In the genomic region with DNA sequence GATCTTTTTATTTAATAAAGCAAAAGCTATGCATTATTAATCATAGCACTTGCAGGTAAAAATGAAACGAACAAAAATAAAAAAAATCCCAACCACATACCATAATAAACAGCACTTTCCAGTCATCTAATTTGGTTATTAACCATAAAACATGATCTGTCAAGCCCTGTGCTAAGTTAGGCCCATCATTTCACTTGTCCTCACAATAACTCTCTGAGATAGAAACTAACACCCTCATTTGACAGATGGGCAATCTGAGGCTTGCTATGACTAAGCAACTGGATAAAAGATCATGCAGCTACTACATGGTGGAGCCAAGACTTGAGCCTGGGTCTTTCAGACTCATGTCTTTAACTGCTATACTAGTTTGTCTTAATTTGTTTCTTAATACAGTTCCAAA, we compare ENCODE assay signal across 11 cellular contexts. TPM values are rescaled to one million over a fixed set of nuclear protein-coding genes. Genes with fewer than 3 reads are reported as not detected.
DNase-seq lines count a peak whose midpoint lies in the region; ATAC-seq, FAIRE-seq and TF ChIP-seq lines count a peak whose summit lies in the region.
"Had no signal": no experiment of that assay in that cellular context is flagged by ENCODE, and none has a peak within 500 bp of the region (broad histone marks: within the 10 kb centered on the region; RNA-seq: fewer than 3 reads in every experiment).

No MANE protein-coding gene starts in this region.

- peak; percentile 75 for ATAC-seq in GM19043 (IDR thresholded peaks at IDR 0.05; ENCODE audit: low read depth, unreplicated experiment)
- ATAC-seq in HG02678 (IDR thresholded peaks at IDR 0.05; ENCODE audit: unreplicated experiment) = peak; percentile 46
- peak; percentile 81 for ATAC-seq in HG03520 (IDR thresholded peaks at IDR 0.05; ENCODE audit: unreplicated experiment)

- intact Hi-C loops in posterior cingulate gyrus (cut with DNase I) = no loop called here

- FAIRE-seq in GM12892 (lab: Jason Lieb, UNC) = peak; percentile 66

- TF ChIP-seq POLR2A in GM12892 (IDR thresholded peaks at IDR 0.05; ENCODE audit: low read depth, low read length) = no peak

- DNase-seq in GM12892 (ENCODE audit: insufficient read length) (no peak), SKM-1 (lab: John Stamatoyannopoulos, UW; ENCODE audit: unreplicated experiment) (no peak), posterior cingulate gyrus (no peak), NCI-H524 (lab: John Stamatoyannopoulos, UW) (no peak), epidermal melanocyte (ENCODE audit: insufficient read length, low spot score) (no peak)
- DNase-seq: NCI-H1105 had no signal

RNA-seq across cellular contexts. Expression of a gene that starts 21.8 kb away (rescaled TPM):
- 25.0 TPM for polyA plus RNA-seq in GM12892 (2012; ENCODE audit: missing spikeins)

RNA-seq across cellular contexts. Expression of a gene that starts 22.2 kb away (rescaled TPM):
- 15.2 TPM for polyA plus RNA-seq in GM12892 (2012; ENCODE audit: missing spikeins)

RNA-seq across cellular contexts. Expression of a gene that starts 25.5 kb away (rescaled TPM):
- polyA plus RNA-seq in GM12892 (2012; ENCODE audit: missing spikeins) = not detected
- polyA plus RNA-seq: BJ, keratinocyte had no signal
